15 cellular contexts compared by ENCODE assay signal in the genomic region with DNA sequence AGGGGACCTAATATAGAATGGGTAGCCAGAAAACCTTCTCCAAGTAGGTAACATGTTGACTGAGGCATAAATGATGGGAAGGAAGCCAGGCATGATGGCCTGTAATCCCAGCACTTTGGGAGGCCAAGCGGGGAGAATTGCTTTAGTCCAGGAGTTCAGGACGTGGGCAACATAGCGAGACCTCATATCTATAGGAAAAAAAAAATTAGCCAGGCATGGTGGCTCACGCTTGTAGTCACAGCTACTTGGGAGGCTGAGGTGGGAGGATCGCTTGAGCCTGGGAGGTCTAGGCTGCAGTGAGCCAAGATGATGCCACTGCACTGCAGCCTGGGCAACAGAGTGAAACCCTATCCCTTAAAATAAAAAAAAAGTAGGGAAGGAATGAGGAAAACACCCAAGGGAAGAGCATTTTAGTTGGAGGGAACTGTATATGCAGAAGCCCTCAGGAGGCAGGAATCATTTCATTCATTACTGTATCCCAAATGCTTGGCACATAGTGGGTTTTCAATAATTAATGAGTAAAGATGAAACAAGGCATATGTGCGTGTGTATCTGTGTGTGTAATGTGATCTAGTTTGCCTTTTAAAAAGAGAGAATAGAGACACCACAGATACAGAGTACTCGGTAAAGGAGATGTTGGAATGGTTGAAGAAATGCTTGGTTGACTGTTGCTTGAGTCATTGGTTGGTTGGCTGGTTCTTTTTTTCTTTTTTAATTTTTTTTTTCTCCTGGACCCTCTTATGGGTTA. TPM values are rescaled to one million over a fixed set of nuclear protein-coding genes. Genes with fewer than 3 reads are reported as not detected.
DNase-seq lines count a peak whose midpoint lies in the region; ATAC-seq and TF ChIP-seq lines count a peak whose summit lies in the region.
"Had no signal": no experiment of that assay in that cellular context is flagged by ENCODE, and none has a peak within 500 bp of the region (broad histone marks: within the 10 kb centered on the region; RNA-seq: fewer than 3 reads in every experiment).

No MANE protein-coding gene starts in this region.

- H3K9ac ChIP-seq in SK-N-MC (ENCODE audit: insufficient read length) = no peak overlapping the region

- peaks cover 35% of the 10 kb centered on the region for H3K4me1 ChIP-seq in CD8-positive, alpha-beta T cell (ENCODE audit: insufficient read depth, low read length)
- H3K4me1 ChIP-seq in esophagus squamous epithelium = peaks cover 10 to 35% (median 15%) of the 10 kb centered on the region in 3 donors
- H3K4me1 ChIP-seq: uterus had no signal

- CTCF ChIA-PET in CD8-positive, alpha-beta T cell (lab: Charles Lee) = no interaction called here

- intact Hi-C loops in CD8-positive, alpha-beta T cell (cut with DNase I, micrococcal nuclease) = loop anchor here in 1 of 2 experiments (2.0 kb wide), 1 partner anchor 119 kb away; no protein-coding TSS in a partner anchor
- intact Hi-C loops in esophagus squamous epithelium (cut with DNase I) = no loop called here

- no peaks in the 10 kb centered on the region for H3K27me3 Mint-ChIP-seq in CD8-positive, alpha-beta T cell (ENCODE audit: low read depth)
- H3K27me3 Mint-ChIP-seq in immature natural killer cell (ENCODE audit: low read depth in 3 of 3) = peaks cover 26 to 39% (median 34%) of the 10 kb centered on the region in 3 donors

- H3K27me3 ChIP-seq in CD8-positive, alpha-beta T cell (ENCODE audit: insufficient read depth, low read length) = no peaks in the 10 kb centered on the region
- H3K27me3 ChIP-seq in esophagus squamous epithelium = no peaks in the 10 kb centered on the region
- H3K27me3 ChIP-seq: uterus had no signal

- WGBS in esophagus squamous epithelium, 2 donors = 92 to 93% methylated on average over 7 of the region's 7 CpGs

- no peak overlapping the region for H3K27ac Mint-ChIP-seq in CD8-positive, alpha-beta T cell
- H3K27ac Mint-ChIP-seq in immature natural killer cell = peak overlapping the region; percentile 27 to 97 (median 44)

- H3K9me3 ChIP-seq in CD8-positive, alpha-beta T cell (ENCODE audit: low read length) = no peaks in the 10 kb centered on the region
- H3K9me3 ChIP-seq in SK-N-MC (ENCODE audit: low read depth, low read length) (no peaks in the 10 kb centered on the region), esophagus squamous epithelium (no peaks in the 10 kb centered on the region)
- H3K9me3 ChIP-seq: psoas muscle, uterus had no signal

- peaks cover 22% of the 10 kb centered on the region for H3K36me3 Mint-ChIP-seq in CD8-positive, alpha-beta T cell
- H3K36me3 Mint-ChIP-seq in immature natural killer cell = no peaks in the 10 kb centered on the region

- H3K27ac ChIP-seq in 22Rv1 (peak overlapping the region; percentile 96), SK-N-MC (no peak overlapping the region), esophagus squamous epithelium (no peak overlapping the region)
- no peak overlapping the region for H3K27ac ChIP-seq in CD8-positive, alpha-beta T cell (ENCODE audit: low read depth, low read length)
- H3K27ac ChIP-seq: C4-2B had no signal

- POLR2A ChIA-PET in CD8-positive, alpha-beta T cell (lab: Charles Lee) = interaction anchor here (3.7 kb wide), 1 partner anchor 54 kb away, joined by 18 read pairs; a partner anchor contains a TSS

- ATAC-seq in CD8-positive, alpha-beta T cell = no peak
- ATAC-seq in HG02678 (IDR thresholded peaks at IDR 0.05; ENCODE audit: unreplicated experiment) = no peak
- ATAC-seq: psoas muscle had no signal

- H3K36me3 ChIP-seq in CD8-positive, alpha-beta T cell (ENCODE audit: insufficient read depth, low read length) = peaks cover 5% of the 10 kb centered on the region
- H3K36me3 ChIP-seq in SK-N-MC (ENCODE audit: insufficient read depth, low read length) = peaks cover 62% of the 10 kb centered on the region
- peaks cover 0 to 32% (median 0%) of the 10 kb centered on the region in 3 donors for H3K36me3 ChIP-seq in esophagus squamous epithelium
- H3K36me3 ChIP-seq: uterus had no signal

- no peaks in the 10 kb centered on the region for H3K9me3 Mint-ChIP-seq in CD8-positive, alpha-beta T cell
- peaks cover 0 to 2% (median 0%) of the 10 kb centered on the region in 6 donors for H3K9me3 Mint-ChIP-seq in immature natural killer cell

- H3K4me3 ChIP-seq in CD8-positive, alpha-beta T cell (ENCODE audit: low read depth, low read length) = no peak overlapping the region
- H3K4me3 ChIP-seq in SK-N-MC = peak overlapping the region; percentile 94
- H3K4me3 ChIP-seq in esophagus squamous epithelium = no peak overlapping the region
- H3K4me3 ChIP-seq: uterus had no signal

- H3K4me1 Mint-ChIP-seq in CD8-positive, alpha-beta T cell (ENCODE audit: low read depth) = peaks cover 58% of the 10 kb centered on the region
- peaks cover 67 to 68% of the 10 kb centered on the region in 2 donors for H3K4me1 Mint-ChIP-seq in immature natural killer cell

- no peak for TF ChIP-seq POLR2A in esophagus squamous epithelium (IDR thresholded peaks at IDR 0.05)

- no peak for TF ChIP-seq CTCF in 22Rv1 (IDR thresholded peaks at IDR 0.05)
- no peak for TF ChIP-seq CTCF in CD8-positive, alpha-beta T cell (IDR thresholded peaks at IDR 0.05)
- no peak for TF ChIP-seq CTCF in esophagus squamous epithelium (IDR thresholded peaks at IDR 0.05)

- DNase-seq in CD8-positive, alpha-beta T cell = no peak
- DNase-seq in SK-N-MC (ENCODE audit: low read depth, low spot score) (no peak), immature natural killer cell (no peak), NCI-H1930 (lab: John Stamatoyannopoulos, UW) (no peak), esophagus squamous epithelium (lab: John Stamatoyannopoulos, UW) (no peak), CD1c-positive myeloid dendritic cell (ENCODE audit: extremely low spot score) (no peak)
- DNase-seq: effector CD4-positive, alpha-beta T cell; foreskin fibroblast; islet precursor cell had no signal

- H3K4me3 Mint-ChIP-seq in CD8-positive, alpha-beta T cell = peak overlapping the region; percentile 27
- H3K4me3 Mint-ChIP-seq in immature natural killer cell = peak overlapping the region; percentile 33 to 99 (median 94)

RNA-seq across cellular contexts. Expression of a gene that starts 2.2 kb away (rescaled TPM):
- total RNA-seq in CD8-positive, alpha-beta T cell = 10 to 100 TPM; 18.2 to 20.2 TPM
- polyA plus RNA-seq in immature natural killer cell = 10 to 100 TPM; 21.8 to 67.1 (median 34.3) TPM
- total RNA-seq in esophagus squamous epithelium = 10 to 100 TPM; 34.5 to 40.1 (median 34.9) TPM

RNA-seq across cellular contexts. Expression of a gene that starts 2.5 kb away (rescaled TPM):
- 10 to 100 TPM; 14.1 to 16.7 TPM for total RNA-seq in CD8-positive, alpha-beta T cell
- polyA plus RNA-seq in immature natural killer cell = 1 to 10 TPM; 1.2 to 3.1 (median 2.8) TPM
- total RNA-seq in esophagus squamous epithelium = 1 to 10 TPM; 3.3 to 9.7 (median 8.2) TPM

RNA-seq across cellular contexts. Expression of a gene that starts 29.5 kb away (rescaled TPM):
- total RNA-seq in CD8-positive, alpha-beta T cell = not detected
- not detected for polyA plus RNA-seq in immature natural killer cell
- total RNA-seq in esophagus squamous epithelium = under 1 TPM in 1 of 4 donors, not detected in 3; 0.38 TPM
- total RNA-seq: H1 had no signal

RNA-seq across cellular contexts. Expression of a gene that starts 34.8 kb away (rescaled TPM):
- 1 to 10 TPM; 7.9 to 8.1 TPM for total RNA-seq in CD8-positive, alpha-beta T cell
- under 1 TPM in 2 of 3 donors, not detected in 1; 0.27 to 0.40 TPM for polyA plus RNA-seq in immature natural killer cell
- total RNA-seq in esophagus squamous epithelium = under 1 TPM; 0.56 to 0.91 (median 0.73) TPM

RNA-seq across cellular contexts. Expression of a gene that starts 54.0 kb away (rescaled TPM):
- total RNA-seq in CD8-positive, alpha-beta T cell = 10 to 100 TPM; 31.1 to 31.2 TPM
- 10 to 100 TPM in 1 of 3 donors, 1 to 10 TPM in 2; 7.1 to 18.4 (median 7.3) TPM for polyA plus RNA-seq in immature natural killer cell
- 10 to 100 TPM in 3 of 4 donors, 1 to 10 TPM in 1; 6.7 to 25.9 (median 16.9) TPM for total RNA-seq in esophagus squamous epithelium
